In the genomic region with DNA sequence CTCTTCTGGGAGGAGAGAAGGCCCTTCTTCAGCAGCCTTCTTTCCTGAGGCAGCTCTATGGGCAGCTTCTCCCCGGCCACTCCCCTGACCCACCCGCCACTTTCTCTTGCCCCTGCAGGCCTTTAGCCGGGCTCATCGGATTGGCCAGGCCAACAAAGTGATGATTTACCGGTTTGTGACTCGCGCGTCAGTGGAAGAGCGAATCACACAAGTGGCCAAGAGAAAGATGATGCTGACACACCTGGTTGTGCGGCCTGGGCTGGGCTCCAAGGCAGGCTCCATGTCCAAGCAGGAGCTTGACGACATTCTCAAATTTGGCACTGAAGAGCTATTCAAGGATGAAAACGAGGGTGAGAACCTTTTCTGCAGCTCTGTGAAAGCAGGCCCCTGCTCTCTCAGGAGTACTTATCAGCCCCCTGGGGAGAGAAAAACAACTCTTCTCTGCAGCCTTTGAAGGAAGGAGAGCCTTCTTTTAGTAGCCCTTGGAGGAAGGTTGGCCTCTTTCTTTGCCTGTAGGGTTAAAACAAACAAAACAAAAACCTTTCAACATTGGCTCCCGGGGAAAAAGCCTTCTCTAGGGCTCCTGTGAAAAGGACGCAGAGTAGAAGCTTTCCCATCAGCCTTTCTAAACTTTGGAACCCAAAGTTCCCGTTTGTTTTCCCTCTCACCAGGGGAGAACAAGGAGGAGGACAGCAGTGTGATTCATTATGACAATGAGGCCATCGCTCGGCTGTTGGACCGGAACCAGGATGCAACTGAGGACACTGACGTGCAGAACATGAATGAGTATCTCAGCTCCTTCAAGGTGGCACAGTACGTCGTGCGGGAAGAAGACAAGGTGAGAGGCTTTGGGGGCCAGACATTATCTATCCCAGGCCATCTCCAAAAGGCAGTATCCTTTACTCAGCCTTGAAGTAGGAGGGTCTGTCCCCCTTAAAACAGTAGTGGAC, we compare ENCODE assay signal across 2 cellular contexts.
TF ChIP-seq lines count a peak whose summit lies in the region.

No MANE protein-coding gene starts in this region.

TF ChIP-seq in HEK293T, 16 proteins besides CTCF, POLR2A, EP300 and RAD21:
- TF ChIP-seq, protein P1, sequence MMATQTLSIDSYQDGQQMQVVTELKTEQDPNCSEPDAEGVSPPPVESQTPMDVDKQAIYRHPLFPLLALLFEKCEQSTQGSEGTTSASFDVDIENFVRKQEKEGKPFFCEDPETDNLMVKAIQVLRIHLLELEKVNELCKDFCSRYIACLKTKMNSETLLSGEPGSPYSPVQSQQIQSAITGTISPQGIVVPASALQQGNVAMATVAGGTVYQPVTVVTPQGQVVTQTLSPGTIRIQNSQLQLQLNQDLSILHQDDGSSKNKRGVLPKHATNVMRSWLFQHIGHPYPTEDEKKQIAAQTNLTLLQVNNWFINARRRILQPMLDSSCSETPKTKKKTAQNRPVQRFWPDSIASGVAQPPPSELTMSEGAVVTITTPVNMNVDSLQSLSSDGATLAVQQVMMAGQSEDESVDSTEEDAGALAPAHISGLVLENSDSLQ (IDR thresholded peaks at IDR 0.05) = peak; percentile 51
- TF ChIP-seq BHLHE40 (IDR thresholded peaks at IDR 0.05; ENCODE audit: borderline replicate concordance) = no peak

TF ChIP-seq in HepG2, 621 proteins besides CTCF, POLR2A, EP300 and RAD21:
- TF ChIP-seq, protein P2, sequence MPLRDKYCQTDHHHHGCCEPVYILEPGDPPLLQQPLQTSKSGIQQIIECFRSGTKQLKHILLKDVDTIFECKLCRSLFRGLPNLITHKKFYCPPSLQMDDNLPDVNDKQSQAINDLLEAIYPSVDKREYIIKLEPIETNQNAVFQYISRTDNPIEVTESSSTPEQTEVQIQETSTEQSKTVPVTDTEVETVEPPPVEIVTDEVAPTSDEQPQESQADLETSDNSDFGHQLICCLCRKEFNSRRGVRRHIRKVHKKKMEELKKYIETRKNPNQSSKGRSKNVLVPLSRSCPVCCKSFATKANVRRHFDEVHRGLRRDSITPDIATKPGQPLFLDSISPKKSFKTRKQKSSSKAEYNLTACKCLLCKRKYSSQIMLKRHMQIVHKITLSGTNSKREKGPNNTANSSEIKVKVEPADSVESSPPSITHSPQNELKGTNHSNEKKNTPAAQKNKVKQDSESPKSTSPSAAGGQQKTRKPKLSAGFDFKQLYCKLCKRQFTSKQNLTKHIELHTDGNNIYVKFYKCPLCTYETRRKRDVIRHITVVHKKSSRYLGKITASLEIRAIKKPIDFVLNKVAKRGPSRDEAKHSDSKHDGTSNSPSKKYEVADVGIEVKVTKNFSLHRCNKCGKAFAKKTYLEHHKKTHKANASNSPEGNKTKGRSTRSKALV (CRISPR knock-in tag; IDR thresholded peaks at IDR 0.05) = no peak
- TF ChIP-seq ZNF567 (CRISPR knock-in tag; IDR thresholded peaks at IDR 0.05; ENCODE audit: borderline replicate concordance) (no peak), DR1 (CRISPR knock-in tag; IDR thresholded peaks at IDR 0.05) (no peak), SMYD3 (CRISPR knock-in tag; IDR thresholded peaks at IDR 0.05) (no peak), ZNF816 (CRISPR knock-in tag; IDR thresholded peaks at IDR 0.05; ENCODE audit: borderline replicate concordance) (no peak), ZNF790 (CRISPR knock-in tag; IDR thresholded peaks at IDR 0.05; ENCODE audit: borderline replicate concordance) (no peak), GATAD1 (CRISPR knock-in tag; IDR thresholded peaks at IDR 0.05) (no peak), NCOA1 (CRISPR knock-in tag; IDR thresholded peaks at IDR 0.05) (no peak), ZSCAN29 (CRISPR knock-in tag; conservative IDR thresholded peaks at IDR 0.05) (no peak), SP4 (CRISPR knock-in tag; IDR thresholded peaks at IDR 0.05) (no peak), MED13 (CRISPR knock-in tag; IDR thresholded peaks at IDR 0.05) (no peak), POLR2G (IDR thresholded peaks at IDR 0.05; ENCODE audit: low read depth, low read length) (no peak), NFYB (CRISPR knock-in tag; IDR thresholded peaks at IDR 0.05) (no peak)
- TF ChIP-seq, protein P3, sequence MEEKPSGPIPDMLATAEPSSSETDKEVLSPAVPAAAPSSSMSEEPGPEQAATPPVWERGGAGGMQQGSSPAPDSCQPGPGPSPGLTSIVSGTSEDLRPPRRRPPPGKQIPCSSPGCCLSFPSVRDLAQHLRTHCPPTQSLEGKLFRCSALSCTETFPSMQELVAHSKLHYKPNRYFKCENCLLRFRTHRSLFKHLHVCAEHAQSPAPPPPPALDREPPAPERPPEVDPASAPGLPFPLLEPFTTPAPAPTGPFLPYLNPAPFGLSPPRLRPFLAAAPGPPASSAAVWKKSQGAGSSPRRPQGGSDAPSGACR (CRISPR knock-in tag; IDR thresholded peaks at IDR 0.05) = no peak
- TF ChIP-seq, protein P4, sequence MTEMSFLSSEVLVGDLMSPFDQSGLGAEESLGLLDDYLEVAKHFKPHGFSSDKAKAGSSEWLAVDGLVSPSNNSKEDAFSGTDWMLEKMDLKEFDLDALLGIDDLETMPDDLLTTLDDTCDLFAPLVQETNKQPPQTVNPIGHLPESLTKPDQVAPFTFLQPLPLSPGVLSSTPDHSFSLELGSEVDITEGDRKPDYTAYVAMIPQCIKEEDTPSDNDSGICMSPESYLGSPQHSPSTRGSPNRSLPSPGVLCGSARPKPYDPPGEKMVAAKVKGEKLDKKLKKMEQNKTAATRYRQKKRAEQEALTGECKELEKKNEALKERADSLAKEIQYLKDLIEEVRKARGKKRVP (CRISPR knock-in tag; IDR thresholded peaks at IDR 0.05) = no peak
